In genomic region chr17:17890773-17891759, GRCh38 we compare ENCODE assay signal across 8 cellular contexts. TPM values are rescaled to one million over a fixed set of nuclear protein-coding genes. Genes with fewer than 3 reads are reported as not detected.
DNase-seq lines count a peak whose midpoint lies in the region; ATAC-seq and TF ChIP-seq lines count a peak whose summit lies in the region.

No MANE protein-coding gene starts in this region.

- ATAC-seq in GM21515 (IDR thresholded peaks at IDR 0.05; ENCODE audit: unreplicated experiment) (no peak), HG02884 (IDR thresholded peaks at IDR 0.05; ENCODE audit: unreplicated experiment) (no peak)

- H2AFZ ChIP-seq in hepatocyte = no peak overlapping the region

- H3K36me3 ChIP-seq in hepatocyte (replicated peaks; ENCODE audit: insufficient read depth, low read depth) = no peaks in the 10 kb centered on the region

- H3K79me2 ChIP-seq in hepatocyte = no peaks in the 10 kb centered on the region

- 96% methylated on average over 5 of the region's 5 CpGs for WGBS in hepatocyte (ENCODE audit: low lambda C conversion rate, missing lambda C conversion rate)

- peak; percentile 70 for TF ChIP-seq CTCF in hepatocyte (IDR thresholded peaks at IDR 0.05; ENCODE audit: poor library complexity)

- H3K9me3 ChIP-seq in hepatocyte (ENCODE audit: low read depth) = no peaks in the 10 kb centered on the region

- H3K27ac ChIP-seq in hepatocyte = no peak overlapping the region

- H3K4me1 ChIP-seq in hepatocyte (ENCODE audit: insufficient read depth) = no peaks in the 10 kb centered on the region

- no peak overlapping the region for H3K4me2 ChIP-seq in hepatocyte

- no peaks in the 10 kb centered on the region for H3K9me2 ChIP-seq in hepatocyte (replicated peaks; ENCODE audit: insufficient read depth)

- no peak overlapping the region for H3K4me3 ChIP-seq in hepatocyte

- H3K27me3 ChIP-seq in hepatocyte = no peaks in the 10 kb centered on the region

- DNase-seq in COR-L47 (lab: John Stamatoyannopoulos, UW) = peak; percentile 22
- DNase-seq in HT-29 (ENCODE audit: low spot score) = peak; percentile 64
- DNase-seq in SK-N-DZ (ENCODE audit: low spot score) = peak; percentile 70
- peak; percentile 72 for DNase-seq in amniotic epithelial cell (ENCODE audit: low read depth)
- DNase-seq in hepatocyte (ENCODE audit: low spot score) = peak; percentile 81
- peak; percentile 19 for DNase-seq in stimulated activated CD4-positive, alpha-beta T cell treated with anti-CD3 and anti-CD28 coated beads, Interleukin-2, amount 100 ng/mL, for 4 hours (ENCODE audit: low read depth)

- H4K20me1 ChIP-seq in hepatocyte (ENCODE audit: insufficient read depth, poor library complexity, severe bottlenecking) = no peaks in the 10 kb centered on the region

RNA-seq across cellular contexts. Expression of gene SREBF1, which starts 54.3 kb away (rescaled TPM):
- 296 and 304 TPM in 2 replicates for total RNA-seq in HT-29 (2014; rRNA removed; shearing (Covaris generic))
- 57.6 and 67.5 TPM in 2 replicates for polyA plus RNA-seq in SK-N-DZ (2014; cell fraction: cytosol; rRNA removed)
- 182 and 191 TPM in 2 replicates for polyA plus RNA-seq in SK-N-DZ (2014; cell fraction: nucleus; rRNA removed)
- total RNA-seq in hepatocyte = 47.0 and 57.1 TPM in 2 replicates
- 107 and 140 TPM in 2 replicates for polyA plus RNA-seq in hepatocyte

Comparison
In these comparisons a context has a peak if more than half of its experiments do, and no peak if none do; other contexts are left out.
1. DNase-seq: peak in every context shown above with its lines; median percentile 81 in hepatocyte; 72 in amniotic epithelial cell; 70 in SK-N-DZ; 64 in HT-29; 22 in COR-L47; 19 in stimulated activated CD4-positive, alpha-beta T cell treated with anti-CD3 and anti-CD28 coated beads, Interleukin-2, amount 100 ng/mL, for 4 hours.